ENCODE assay signal across 25 cellular contexts in genomic region chr3:38586546-38587520, GRCh38.
DNase-seq lines count a peak whose midpoint lies in the region; ATAC-seq, FAIRE-seq and TF ChIP-seq lines count a peak whose summit lies in the region.
"Had no signal": no experiment of that assay in that cellular context is flagged by ENCODE, and none has a peak within 500 bp of the region (broad histone marks: within the 10 kb centered on the region; RNA-seq: fewer than 3 reads in every experiment).

No MANE protein-coding gene starts in this region.

- peaks cover 2% of the 10 kb centered on the region for H3K27me3 Mint-ChIP-seq in glutamatergic neuron (ENCODE audit: unreplicated experiment)

- H3K36me3 ChIP-seq in right atrium auricular region (peaks cover 17% of the 10 kb centered on the region), K562 (ENCODE audit: control insufficient read depth, insufficient read depth, low read length) (no peaks in the 10 kb centered on the region), neuronal stem cell (replicated peaks in 1 of 2; ENCODE audit: control insufficient read depth in 2 of 2, insufficient read depth in 2 of 2, low read length in 2 of 2) (no peaks in the 10 kb centered on the region), aorta (ENCODE audit: control insufficient read depth in 1 of 2, insufficient read depth in 2 of 2, low read length in 1 of 2) (peaks cover 0 to 2% of the 10 kb centered on the region in 2 donors)
- H3K36me3 ChIP-seq: BLaER1 treated with 17β-estradiol and CSF1 and Interleukin-3, amounts not matched to agents 10 nM and 100 nM; cardiac muscle cell had no signal

- H3K4me3 Mint-ChIP-seq in glutamatergic neuron (ENCODE audit: unreplicated experiment) = no peak overlapping the region
- H3K4me3 Mint-ChIP-seq: activated naive CD4-positive, alpha-beta T cell treated with anti-CD3 and anti-CD28 coated beads for 36 hours had no signal

- WGBS in K562 (ENCODE audit: insufficient coverage, low coverage, missing lambda C conversion rate) = under 1% methylated on average over 14 of the region's 14 CpGs
- WGBS in neuronal stem cell (ENCODE audit: extremely low coverage in 2 of 2, insufficient read length in 2 of 2, insufficient replicate concordance in 1 of 2), 2 donors = no CpG with 5 or more reads among the region's 14 CpGs
- WGBS in aorta, 2 donors = 87 to 88% methylated on average over 14 of the region's 14 CpGs

- peaks cover 0 to 30% of the 10 kb centered on the region in 2 donors for H3K4me1 ChIP-seq in right atrium auricular region
- no peaks in the 10 kb centered on the region for H3K4me1 ChIP-seq in K562 (replicated peaks in 1 of 2; ENCODE audit: control insufficient read depth in 2 of 2, insufficient read depth in 2 of 2, low read length in 2 of 2)
- H3K4me1 ChIP-seq in neuronal stem cell (ENCODE audit: control insufficient read depth in 2 of 2, insufficient read depth in 1 of 2, low read depth in 1 of 2, low read length in 2 of 2) = no peaks in the 10 kb centered on the region
- H3K4me1 ChIP-seq in aorta (ENCODE audit: control insufficient read depth in 1 of 2, insufficient read depth in 2 of 2, low read length in 2 of 2) = no peaks in the 10 kb centered on the region

- no peak overlapping the region for H3K4me2 ChIP-seq in K562 (ENCODE audit: insufficient read depth, low read length)
- H3K4me2 ChIP-seq in neuronal stem cell (ENCODE audit: insufficient read depth, low read length, poor library complexity, severe bottlenecking) = no peak overlapping the region
- H3K4me2 ChIP-seq: BLaER1 treated with 17β-estradiol and CSF1 and Interleukin-3, amounts not matched to agents 10 nM and 100 nM; SK-N-SH had no signal

- H2AFZ ChIP-seq in K562 (ENCODE audit: low read depth, low read length) (no peak overlapping the region), neuronal stem cell (ENCODE audit: low read length) (no peak overlapping the region)

- H3K4ac ChIP-seq in neuronal stem cell (ENCODE audit: low read length) = no peak overlapping the region

- H4K20me1 ChIP-seq in K562 (replicated peaks; ENCODE audit: control insufficient read depth, insufficient read depth, low read length) = no peaks in the 10 kb centered on the region; the same call in 1 of the 2 replicates
- H4K20me1 ChIP-seq: BLaER1 treated with 17β-estradiol and CSF1 and Interleukin-3, amounts not matched to agents 10 nM and 100 nM had no signal

- CTCF ChIA-PET in K562 (lab: Yijun Ruan, JAX; ENCODE audit: low intra/inter-chr PET ratio) = no interaction called here

- in situ Hi-C loops in K562 (cut with MboI) = no loop called here

- H3K27ac Mint-ChIP-seq in glutamatergic neuron (ENCODE audit: unreplicated experiment) = no peak overlapping the region
- H3K27ac Mint-ChIP-seq: activated naive CD4-positive, alpha-beta T cell treated with anti-CD3 and anti-CD28 coated beads for 36 hours had no signal

- H2BK120ac ChIP-seq in neuronal stem cell (ENCODE audit: low read depth, low read length) = no peak overlapping the region

- no peak for TF ChIP-seq EP300 in K562 (IDR thresholded peaks at IDR 0.05; ENCODE audit: low read length)

- ATAC-seq in left ventricle myocardium superior (no peak), K562 (no peak), aorta (ENCODE audit: low FRiP score) (no peak)

- no peak overlapping the region for H2AK5ac ChIP-seq in neuronal stem cell (ENCODE audit: low read depth, low read length)

- H3K14ac ChIP-seq in neuronal stem cell (ENCODE audit: low read length) = no peak overlapping the region

- no peak overlapping the region for H4K91ac ChIP-seq in neuronal stem cell (ENCODE audit: low read depth, low read length, poor library complexity)

- TF ChIP-seq CTCF in right atrium auricular region (IDR thresholded peaks at IDR 0.05) (no peak), K562 (IDR thresholded peaks at IDR 0.05 in 2 of 3, conservative IDR thresholded peaks at IDR 0.05 in 1 of 3; ENCODE audit: insufficient read depth in 2 of 3, low read depth in 1 of 3, low read length in 3 of 3) (no peak), glutamatergic neuron (IDR thresholded peaks at IDR 0.05; ENCODE audit: partially characterized antibody, unreplicated experiment) (no peak)

- H3K23ac ChIP-seq in neuronal stem cell (ENCODE audit: low read depth, low read length, poor library complexity) = peak overlapping the region; percentile 43

- no peak overlapping the region for H4K8ac ChIP-seq in neuronal stem cell (ENCODE audit: low read depth, low read length)

- H3K27ac ChIP-seq in right atrium auricular region (peak overlapping the region; percentile 66 to 72), K562 (ENCODE audit: extremely low read depth, low read depth, low read length) (no peak overlapping the region), neuronal stem cell (replicated peaks; ENCODE audit: low read length) (no peak overlapping the region), aorta (ENCODE audit: low read depth in 1 of 2, low read length in 2 of 2) (no peak overlapping the region)
- H3K27ac ChIP-seq: BLaER1 treated with 17β-estradiol and CSF1 and Interleukin-3, amounts not matched to agents 10 nM and 100 nM; cardiac muscle cell; skin epidermis had no signal

- H2BK12ac ChIP-seq in neuronal stem cell (ENCODE audit: low read length) = no peak overlapping the region

- no peaks in the 10 kb centered on the region for H3K79me1 ChIP-seq in neuronal stem cell (ENCODE audit: low read depth, low read length)

- no peak overlapping the region for H2BK15ac ChIP-seq in neuronal stem cell (ENCODE audit: low read length)

- H3K9ac ChIP-seq in K562 (ENCODE audit: insufficient read depth in 1 of 2, low read depth in 2 of 2, low read length in 2 of 2) = no peak overlapping the region
- H3K9ac ChIP-seq in neuronal stem cell (ENCODE audit: low read depth, low read length, poor library complexity) = no peak overlapping the region
- H3K9ac ChIP-seq: BLaER1 treated with 17β-estradiol and CSF1 and Interleukin-3, amounts not matched to agents 10 nM and 100 nM; SK-N-SH had no signal

- no peak for TF ChIP-seq RAD21 in K562 (CRISPR knock-in tag; conservative IDR thresholded peaks at IDR 0.05 in 1 of 2, IDR thresholded peaks at IDR 0.05 in 1 of 2)

- no peaks in the 10 kb centered on the region for H3K79me2 ChIP-seq in K562 (ENCODE audit: control insufficient read depth, insufficient read depth, low read length)

- H3K36me3 Mint-ChIP-seq in glutamatergic neuron (ENCODE audit: unreplicated experiment) = no peaks in the 10 kb centered on the region

- no TSS peak for BruUV-seq in K562 (replicated peaks; lab: Mats Ljungman, UMichigan)

- intact Hi-C loops in left ventricle myocardium superior (cut with micrococcal nuclease) = no loop called here
- intact Hi-C loops in K562 (cut with micrococcal nuclease) = no loop called here
- intact Hi-C loops in aorta (cut with DNase I) = no loop called here

- H3K9me1 ChIP-seq in K562 (ENCODE audit: control insufficient read depth, insufficient read depth, low read length) = no peaks in the 10 kb centered on the region

- no peak for TF ChIP-seq POLR2A in K562 (conservative IDR thresholded peaks at IDR 0.05)

- H3K4me1 Mint-ChIP-seq in glutamatergic neuron (ENCODE audit: low read depth, unreplicated experiment) = no peaks in the 10 kb centered on the region

- H3K9me3 ChIP-seq in right atrium auricular region (no peaks in the 10 kb centered on the region), K562 (replicated peaks; ENCODE audit: control insufficient read depth, insufficient read depth, low read depth, low read length) (no peaks in the 10 kb centered on the region), neuronal stem cell (replicated peaks in 1 of 2; ENCODE audit: control insufficient read depth in 2 of 2, insufficient read depth in 1 of 2, low read depth in 1 of 2, low read length in 2 of 2) (no peaks in the 10 kb centered on the region), aorta (ENCODE audit: control insufficient read depth, low read length) (no peaks in the 10 kb centered on the region)
- H3K9me3 ChIP-seq: BLaER1 treated with 17β-estradiol and CSF1 and Interleukin-3, amounts not matched to agents 10 nM and 100 nM; SK-N-SH had no signal

- FAIRE-seq in K562 (lab: Jason Lieb, UNC) = no peak
- FAIRE-seq: endometrium, H54, HepG2, keratinocyte had no signal

- H3K9me3 Mint-ChIP-seq in glutamatergic neuron (ENCODE audit: unreplicated experiment) = peaks cover 4% of the 10 kb centered on the region
- H3K9me3 Mint-ChIP-seq: activated naive CD4-positive, alpha-beta T cell treated with anti-CD3 and anti-CD28 coated beads for 36 hours had no signal

- DNase-seq in right atrium auricular region (ENCODE audit: low spot score) = peak; percentile 38
- no peak for DNase-seq in left ventricle myocardium superior
- DNase-seq in K562 (ENCODE audit: extremely low read depth in 1 of 4, low spot score in 3 of 4) = no peak
- DNase-seq in neuronal stem cell (ENCODE audit: low spot score) = no peak
- DNase-seq in aorta = peak; percentile 31 to 38
- DNase-seq in glutamatergic neuron = no peak
- no peak for DNase-seq in epidermal melanocyte (ENCODE audit: insufficient read length, low spot score)
- DNase-seq: activated naive CD4-positive, alpha-beta T cell treated with anti-CD3 and anti-CD28 coated beads for 36 hours; activated T-cell treated with anti-CD3 and anti-CD28 coated beads, Interleukin-2, amount 50 U/mL, for 1 hour; Calu3; mammary epithelial cell; NCI-H187 treated with DMSO at 0.1 percent for 48 hours; NCI-H748 treated with DMSO at 0.1 percent for 48 hours; nucleus accumbens; SK-N-SH; stimulated activated CD4-positive, alpha-beta T cell treated with anti-CD3 and anti-CD28 coated beads, Interleukin-1b, Interleukin-23, amount 100 ng/mL, for 48 hours; substantia nigra; T-helper 2 cell had no signal

- H3K27me3 ChIP-seq in right atrium auricular region (no peaks in the 10 kb centered on the region), K562 (ENCODE audit: control insufficient read depth in 2 of 2, insufficient read depth in 2 of 2, low read length in 2 of 2) (peaks cover 2 to 49% of the 10 kb centered on the region in 2 experiments; a peak in 3 of 5 replicates), neuronal stem cell (ENCODE audit: control insufficient read depth in 3 of 3, insufficient read depth in 3 of 3, low read depth in 1 of 3, low read length in 3 of 3) (peaks cover 0 to 33% (median 2%) of the 10 kb centered on the region in 3 experiments), aorta (ENCODE audit: control insufficient read depth in 1 of 2, insufficient read depth in 2 of 2, low read length in 1 of 2) (no peaks in the 10 kb centered on the region)
- H3K27me3 ChIP-seq: BLaER1 treated with 17β-estradiol and CSF1 and Interleukin-3, amounts not matched to agents 10 nM and 100 nM had no signal

- H3K4me3 ChIP-seq in right atrium auricular region (no peak overlapping the region), K562 (no peak overlapping the region), neuronal stem cell (ENCODE audit: low read length in 2 of 2) (no peak overlapping the region), aorta (ENCODE audit: low read length in 2 of 2) (no peak overlapping the region)
- H3K4me3 ChIP-seq: BLaER1 treated with 17β-estradiol and CSF1 and Interleukin-3, amounts not matched to agents 10 nM and 100 nM; cardiac muscle cell; skin epidermis had no signal

- POLR2A ChIA-PET in K562 (lab: Yijun Ruan, JAX) = interaction anchor here (0.5 to 1.6 kb wide), 2 partner anchors 12 to 33 kb away, joined by 3 to 4 read pairs; no protein-coding TSS in a partner anchor

- H3K18ac ChIP-seq in neuronal stem cell (ENCODE audit: low read length) = peak overlapping the region; percentile 20

- H2BK5ac ChIP-seq in neuronal stem cell (ENCODE audit: low read length) = no peak overlapping the region

TF ChIP-seq in K562, 482 proteins besides CTCF, POLR2A, EP300 and RAD21 (continues in another document):
- TF ChIP-seq MEIS2 (IDR thresholded peaks at IDR 0.05; ENCODE audit: partially characterized antibody) = no peak

Comparison
In these comparisons a context has a peak if more than half of its experiments do, and no peak if none do; other contexts are left out.
1. DNase-seq: peak in right atrium auricular region (single experiment) and aorta (2 of 2); none in left ventricle myocardium superior (single experiment), K562 (0 of 4), neuronal stem cell (single experiment), glutamatergic neuron (single experiment) and epidermal melanocyte (single experiment).
2. H3K27ac ChIP-seq: peak in right atrium auricular region (2 of 2); none in K562 (single experiment), neuronal stem cell (single experiment) and aorta (0 of 2).